ENCODE assay signal across 13 cellular contexts in the genomic region with DNA sequence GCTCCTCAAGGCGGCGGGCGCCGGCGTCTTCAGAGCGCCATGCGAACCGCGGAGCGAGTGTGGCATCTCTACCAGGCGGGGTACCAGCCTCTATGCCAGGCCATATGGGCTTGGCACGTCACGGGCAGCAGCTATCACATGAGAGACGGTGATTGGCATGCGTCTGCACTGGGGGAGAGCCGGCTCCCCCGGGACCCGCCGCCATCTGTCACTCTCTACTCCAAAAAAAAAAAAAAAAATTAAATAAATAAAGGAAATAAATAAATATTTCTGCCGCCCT. TPM values are rescaled to one million over a fixed set of nuclear protein-coding genes. Genes with fewer than 3 reads are reported as not detected.
A peak's percentile ranks its signal among the peaks of the same experiment; 100 is the strongest.
DNase-seq lines count a peak whose midpoint lies in the region; ATAC-seq and TF ChIP-seq lines count a peak whose summit lies in the region.
"Had no signal": no experiment of that assay in that cellular context is flagged by ENCODE, and none has a peak within 500 bp of the region (broad histone marks: within the 10 kb centered on the region; RNA-seq: fewer than 3 reads in every experiment).

A gene (minus strand): TSS at position 70 of the 280 bp plus-strand sequence. CDS start 1,321 bp downstream, outside the sequence.

- no peak for TF ChIP-seq EP300 in suprapubic skin (IDR thresholded peaks at IDR 0.05)

- no peaks in the 10 kb centered on the region for H3K36me3 ChIP-seq in RWPE2 (ENCODE audit: low read depth)
- no peaks in the 10 kb centered on the region for H3K36me3 ChIP-seq in iPS-15b (ENCODE audit: control insufficient read depth, insufficient read depth, low read length)
- no peaks in the 10 kb centered on the region for H3K36me3 ChIP-seq in suprapubic skin
- H3K36me3 ChIP-seq: colonic mucosa had no signal

- TF ChIP-seq CTCF in RWPE2 (IDR thresholded peaks at IDR 0.05; ENCODE audit: poor library complexity, severe bottlenecking) (no peak), suprapubic skin (IDR thresholded peaks at IDR 0.05) (no peak)

- H3K4me3 ChIP-seq in RWPE2 (ENCODE audit: severe bottlenecking): peak within 1 kb of the TSS; percentile 8
- peak within 1 kb of the TSS; percentile 43 for H3K4me3 ChIP-seq in iPS-15b (ENCODE audit: low read depth, low read length)
- peak within 1 kb of the TSS; percentile 43 for H3K4me3 ChIP-seq in suprapubic skin
- H3K4me3 ChIP-seq: colonic mucosa had no signal

- no peak within 1 kb of the TSS for H3K27ac ChIP-seq in RWPE2 (ENCODE audit: poor library complexity, severe bottlenecking)
- no peak within 1 kb of the TSS for H3K27ac ChIP-seq in suprapubic skin
- H3K27ac ChIP-seq: colonic mucosa had no signal

- no peak within 1 kb of the TSS for H3K9ac ChIP-seq in iPS-15b (ENCODE audit: low read depth, low read length)

- H3K9me3 ChIP-seq in RWPE2 (ENCODE audit: severe bottlenecking) (no peaks in the 10 kb centered on the region), iPS-15b (ENCODE audit: control insufficient read depth, insufficient read depth, low read length) (no peaks in the 10 kb centered on the region), suprapubic skin (no peaks in the 10 kb centered on the region)
- H3K9me3 ChIP-seq: colonic mucosa had no signal

- no peak for ATAC-seq in RWPE2 (ENCODE audit: low read depth)

- DNase-seq in activated CD8-positive, alpha-beta memory T cell treated with anti-CD3 and anti-CD28 coated beads, Interleukin-2, amount 50 U/mL, for 48 hours: peak; percentile 46
- no peak for DNase-seq in activated CD8-positive, alpha-beta memory T cell treated with anti-CD3 and anti-CD28 coated beads, Interleukin-2, amount 50 U/mL, for 4 hours
- DNase-seq in RWPE2 (ENCODE audit: low spot score) (no peak), suprapubic skin (ENCODE audit: low spot score in 2 of 2) (peak in 1 of 2 donors; percentile 43), AG20443 (ENCODE audit: low spot score) (no peak), NCI-H187 treated with DMSO at 0.1 percent for 48 hours (lab: John Stamatoyannopoulos, UW) (no peak)
- no peak for DNase-seq in activated CD4-positive, CD25-positive, alpha-beta regulatory T cell treated with anti-CD3 and anti-CD28 coated beads, Interleukin-2, amount 50 U/mL, for 72 hours
- DNase-seq: activated CD4-positive, alpha-beta T cell treated with anti-CD3 and anti-CD28 coated beads, Interleukin-2, amount 10 ng/mL, durations not matched to agents 24 days and 14 days; colonic mucosa; GDM1 had no signal

- WGBS in suprapubic skin: 5% methylated on average over 10 of the region's 20 CpGs

- no peak for TF ChIP-seq POLR2A in suprapubic skin (IDR thresholded peaks at IDR 0.05)

- H3K4me1 ChIP-seq in RWPE2 (ENCODE audit: insufficient read depth, poor library complexity, severe bottlenecking): peaks cover 7% of the 10 kb centered on the region
- H3K4me1 ChIP-seq in iPS-15b (ENCODE audit: control insufficient read depth, insufficient read depth, low read length): peaks cover 11% of the 10 kb centered on the region
- peaks cover 46% of the 10 kb centered on the region for H3K4me1 ChIP-seq in suprapubic skin
- H3K4me1 ChIP-seq: colonic mucosa had no signal

- H3K27me3 ChIP-seq in RWPE2 (ENCODE audit: insufficient read depth, poor library complexity, severe bottlenecking) (peaks cover 67% of the 10 kb centered on the region), iPS-15b (ENCODE audit: control insufficient read depth, insufficient read depth, low read length) (peaks cover 87% of the 10 kb centered on the region), suprapubic skin (peaks cover 96% of the 10 kb centered on the region)

RNA-seq across cellular contexts. Expression of the gene that starts here (rescaled TPM):
- not detected for total RNA-seq in suprapubic skin
- total RNA-seq: activated CD4-positive, alpha-beta T cell treated with anti-CD3 and anti-CD28 coated beads, Interleukin-2, amount 10 ng/mL, durations not matched to agents 24 days and 14 days; colonic mucosa; HT-29; SK-MEL-5 had no signal
